In the genomic region with DNA sequence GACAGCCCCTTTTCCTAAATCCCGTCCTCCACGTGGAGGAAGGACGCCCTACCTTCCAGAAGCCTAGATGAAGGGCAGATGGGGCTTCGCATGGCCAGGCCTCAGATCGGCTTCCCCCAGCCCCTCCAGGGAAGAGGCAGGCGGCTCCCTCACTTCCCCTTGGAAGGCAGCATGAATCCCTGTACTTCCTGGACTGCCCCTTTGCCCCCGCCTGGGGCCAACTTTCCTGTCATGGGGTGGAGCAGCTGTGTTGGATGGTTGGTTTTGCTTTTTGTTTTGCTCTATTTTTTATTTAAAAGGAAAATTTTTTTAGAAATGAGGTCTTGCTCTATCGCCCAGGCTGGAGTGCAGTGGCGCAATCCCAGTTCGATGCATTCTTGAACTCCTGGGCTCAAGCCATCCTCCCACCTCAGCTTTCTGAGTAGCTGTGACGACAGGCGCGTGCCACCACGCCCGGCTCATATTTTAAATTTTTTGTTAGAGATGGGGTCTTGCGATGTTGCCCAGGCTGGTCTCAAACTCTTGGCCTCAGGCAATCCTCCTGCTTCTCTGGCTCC, we compare ENCODE assay signal across 9 cellular contexts. TPM values are rescaled to one million over a fixed set of nuclear protein-coding genes. Genes with fewer than 3 reads are reported as not detected.
A peak's percentile ranks its signal among the peaks of the same experiment; 100 is the strongest.
DNase-seq lines count a peak whose midpoint lies in the region; ATAC-seq and TF ChIP-seq lines count a peak whose summit lies in the region.
"Had no signal": no experiment of that assay in that cellular context is flagged by ENCODE, and none has a peak within 500 bp of the region (broad histone marks: within the 10 kb centered on the region; RNA-seq: fewer than 3 reads in every experiment).

No MANE protein-coding gene starts in this region.

- TF ChIP-seq POLR2A in right lobe of liver (IDR thresholded peaks at IDR 0.05) (no peak), thyroid gland (IDR thresholded peaks at IDR 0.05) (no peak)

- peak overlapping the region; percentile 36 for H3K4me3 Mint-ChIP-seq in chondrocyte (ENCODE audit: unreplicated experiment)

- H3K9me3 ChIP-seq in right lobe of liver (no peaks in the 10 kb centered on the region), thyroid gland (no peaks in the 10 kb centered on the region)

- peak overlapping the region; percentile 100 for H3K27ac Mint-ChIP-seq in chondrocyte (ENCODE audit: unreplicated experiment)

- peak; percentile 64; the same call in 1 of the 2 replicates for TF ChIP-seq EP300 in Ishikawa (IDR thresholded peaks at IDR 0.05; ENCODE audit: borderline replicate concordance)

- DNase-seq in chondrocyte (ENCODE audit: low spot score) = no peak
- peak; percentile 50 to 70 (median 63) for DNase-seq in right lobe of liver
- peak; percentile 89 to 91 for DNase-seq in thyroid gland
- DNase-seq in cerebellar nuclear complex (lab: John Stamatoyannopoulos, UW) = no peak
- no peak for DNase-seq in activated CD8-positive, alpha-beta memory T cell treated with anti-CD3 and anti-CD28 coated beads, Interleukin-2, amount 50 U/mL, for 48 hours
- DNase-seq: activated effector memory CD4-positive, alpha-beta T cell treated with anti-CD3 and anti-CD28 coated beads, Interleukin-2, amount 50 U/mL, for 16 hours had no signal

- TF ChIP-seq RAD21 in Ishikawa (IDR thresholded peaks at IDR 0.05; ENCODE audit: low read depth) = no peak

- H3K36me3 Mint-ChIP-seq in chondrocyte (ENCODE audit: low read depth) = no peaks in the 10 kb centered on the region

- TF ChIP-seq CTCF in chondrocyte (IDR thresholded peaks at IDR 0.05) = no peak
- no peak for TF ChIP-seq CTCF in right lobe of liver (IDR thresholded peaks at IDR 0.05)
- no peak for TF ChIP-seq CTCF in thyroid gland (IDR thresholded peaks at IDR 0.05)

- peaks cover 0 to 46% (median 22%) of the 10 kb centered on the region in 4 donors for H3K4me1 ChIP-seq in right lobe of liver
- H3K4me1 ChIP-seq in thyroid gland = peaks cover 72 to 93% of the 10 kb centered on the region in 2 donors

- intact Hi-C loops in right lobe of liver (cut with DNase I) = no loop called here
- intact Hi-C loops in thyroid gland (cut with DNase I) = no loop called here

- H3K36me3 ChIP-seq in right lobe of liver (no peaks in the 10 kb centered on the region), thyroid gland (no peaks in the 10 kb centered on the region)

- H3K9me3 Mint-ChIP-seq in chondrocyte (ENCODE audit: low read depth) = no peaks in the 10 kb centered on the region

- H3K4me1 Mint-ChIP-seq in chondrocyte (ENCODE audit: low read depth) = peaks cover 94% of the 10 kb centered on the region

- H3K4me3 ChIP-seq in right lobe of liver = peak overlapping the region; percentile 18 to 37 (median 25)
- peak overlapping the region in 1 of 3 donors; percentile 41 for H3K4me3 ChIP-seq in thyroid gland (replicated peaks in 1 of 3)

- WGBS in right lobe of liver (ENCODE audit: insufficient coverage, low coverage, low lambda C conversion rate, missing lambda C conversion rate) = 21% methylated on average over 10 of the region's 16 CpGs
- WGBS in thyroid gland, 2 donors = 19 to 23% methylated on average over 13 to 16 of the region's 16 CpGs

- H3K27me3 Mint-ChIP-seq in chondrocyte (ENCODE audit: low read depth) = no peaks in the 10 kb centered on the region

- ATAC-seq in right lobe of liver (peak; percentile 9 to 53 (median 34)), HG03460 (IDR thresholded peaks at IDR 0.05; ENCODE audit: unreplicated experiment) (no peak), HG02610 (IDR thresholded peaks at IDR 0.05; ENCODE audit: unreplicated experiment) (no peak)

- no peaks in the 10 kb centered on the region for H3K27me3 ChIP-seq in right lobe of liver
- no peaks in the 10 kb centered on the region for H3K27me3 ChIP-seq in thyroid gland

- H3K27ac ChIP-seq in right lobe of liver = peak overlapping the region; percentile 62 to 80 (median 75)
- peak overlapping the region; percentile 79 to 99 (median 97) for H3K27ac ChIP-seq in thyroid gland

TF ChIP-seq in Ishikawa, 13 proteins besides CTCF, POLR2A, EP300 and RAD21:
- TF ChIP-seq, protein P1, sequence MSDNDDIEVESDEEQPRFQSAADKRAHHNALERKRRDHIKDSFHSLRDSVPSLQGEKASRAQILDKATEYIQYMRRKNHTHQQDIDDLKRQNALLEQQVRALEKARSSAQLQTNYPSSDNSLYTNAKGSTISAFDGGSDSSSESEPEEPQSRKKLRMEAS (IDR thresholded peaks at IDR 0.05) = peak; percentile 46
- TF ChIP-seq FOXM1 (IDR thresholded peaks at IDR 0.05; ENCODE audit: borderline replicate concordance, low read depth) (no peak), TAF1 (IDR thresholded peaks at IDR 0.05; ENCODE audit: low read depth) (no peak), CREB1 (IDR thresholded peaks at IDR 0.05; ENCODE audit: low read depth) (no peak), YY1 (IDR thresholded peaks at IDR 0.05; ENCODE audit: low read depth) (no peak), TEAD4 (IDR thresholded peaks at IDR 0.05) (peak; percentile 81), ZBTB7A (IDR thresholded peaks at IDR 0.05; ENCODE audit: low read depth) (0 out of 2 replicates have a peak, but pooled peaks have one; percentile 28), TCF12 (IDR thresholded peaks at IDR 0.05; ENCODE audit: low read depth) (peak; percentile 68), CEBPB (IDR thresholded peaks at IDR 0.05) (peak; percentile 95), EGR1 (IDR thresholded peaks at IDR 0.05) (no peak), NFIC (IDR thresholded peaks at IDR 0.05) (peak; percentile 28; the same call in 1 of the 2 replicates)
- TF ChIP-seq, protein P2, sequence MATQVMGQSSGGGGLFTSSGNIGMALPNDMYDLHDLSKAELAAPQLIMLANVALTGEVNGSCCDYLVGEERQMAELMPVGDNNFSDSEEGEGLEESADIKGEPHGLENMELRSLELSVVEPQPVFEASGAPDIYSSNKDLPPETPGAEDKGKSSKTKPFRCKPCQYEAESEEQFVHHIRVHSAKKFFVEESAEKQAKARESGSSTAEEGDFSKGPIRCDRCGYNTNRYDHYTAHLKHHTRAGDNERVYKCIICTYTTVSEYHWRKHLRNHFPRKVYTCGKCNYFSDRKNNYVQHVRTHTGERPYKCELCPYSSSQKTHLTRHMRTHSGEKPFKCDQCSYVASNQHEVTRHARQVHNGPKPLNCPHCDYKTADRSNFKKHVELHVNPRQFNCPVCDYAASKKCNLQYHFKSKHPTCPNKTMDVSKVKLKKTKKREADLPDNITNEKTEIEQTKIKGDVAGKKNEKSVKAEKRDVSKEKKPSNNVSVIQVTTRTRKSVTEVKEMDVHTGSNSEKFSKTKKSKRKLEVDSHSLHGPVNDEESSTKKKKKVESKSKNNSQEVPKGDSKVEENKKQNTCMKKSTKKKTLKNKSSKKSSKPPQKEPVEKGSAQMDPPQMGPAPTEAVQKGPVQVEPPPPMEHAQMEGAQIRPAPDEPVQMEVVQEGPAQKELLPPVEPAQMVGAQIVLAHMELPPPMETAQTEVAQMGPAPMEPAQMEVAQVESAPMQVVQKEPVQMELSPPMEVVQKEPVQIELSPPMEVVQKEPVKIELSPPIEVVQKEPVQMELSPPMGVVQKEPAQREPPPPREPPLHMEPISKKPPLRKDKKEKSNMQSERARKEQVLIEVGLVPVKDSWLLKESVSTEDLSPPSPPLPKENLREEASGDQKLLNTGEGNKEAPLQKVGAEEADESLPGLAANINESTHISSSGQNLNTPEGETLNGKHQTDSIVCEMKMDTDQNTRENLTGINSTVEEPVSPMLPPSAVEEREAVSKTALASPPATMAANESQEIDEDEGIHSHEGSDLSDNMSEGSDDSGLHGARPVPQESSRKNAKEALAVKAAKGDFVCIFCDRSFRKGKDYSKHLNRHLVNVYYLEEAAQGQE (IDR thresholded peaks at IDR 0.05; ENCODE audit: low read depth) = no peak
- TF ChIP-seq, protein P3, sequence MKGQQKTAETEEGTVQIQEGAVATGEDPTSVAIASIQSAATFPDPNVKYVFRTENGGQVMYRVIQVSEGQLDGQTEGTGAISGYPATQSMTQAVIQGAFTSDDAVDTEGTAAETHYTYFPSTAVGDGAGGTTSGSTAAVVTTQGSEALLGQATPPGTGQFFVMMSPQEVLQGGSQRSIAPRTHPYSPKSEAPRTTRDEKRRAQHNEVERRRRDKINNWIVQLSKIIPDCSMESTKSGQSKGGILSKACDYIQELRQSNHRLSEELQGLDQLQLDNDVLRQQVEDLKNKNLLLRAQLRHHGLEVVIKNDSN (IDR thresholded peaks at IDR 0.05) = no peak

RNA-seq across cellular contexts. Expression of a gene that starts 27.2 kb away (rescaled TPM):
- total RNA-seq in chondrocyte (32.4 to 48.5 TPM (median 46.5 TPM) in 3 replicates), right lobe of liver (1 to 10 TPM; 1.9 to 9.8 (median 6.5) TPM), thyroid gland (10 to 100 TPM; 28.1 to 41.1 (median 31.0) TPM)

Comparison
In these comparisons a context has a peak if more than half of its experiments do, and no peak if none do; other contexts are left out.
1. DNase-seq: peak in right lobe of liver (3 of 3) and thyroid gland (2 of 2); none in chondrocyte (single experiment), cerebellar nuclear complex (0 of 2) and activated CD8-positive, alpha-beta memory T cell treated with anti-CD3 and anti-CD28 coated beads, Interleukin-2, amount 50 U/mL, for 48 hours (single experiment).
2. ATAC-seq: peak in right lobe of liver (4 of 4); none in HG03460 (single experiment) and HG02610 (single experiment).